In the genomic region with DNA sequence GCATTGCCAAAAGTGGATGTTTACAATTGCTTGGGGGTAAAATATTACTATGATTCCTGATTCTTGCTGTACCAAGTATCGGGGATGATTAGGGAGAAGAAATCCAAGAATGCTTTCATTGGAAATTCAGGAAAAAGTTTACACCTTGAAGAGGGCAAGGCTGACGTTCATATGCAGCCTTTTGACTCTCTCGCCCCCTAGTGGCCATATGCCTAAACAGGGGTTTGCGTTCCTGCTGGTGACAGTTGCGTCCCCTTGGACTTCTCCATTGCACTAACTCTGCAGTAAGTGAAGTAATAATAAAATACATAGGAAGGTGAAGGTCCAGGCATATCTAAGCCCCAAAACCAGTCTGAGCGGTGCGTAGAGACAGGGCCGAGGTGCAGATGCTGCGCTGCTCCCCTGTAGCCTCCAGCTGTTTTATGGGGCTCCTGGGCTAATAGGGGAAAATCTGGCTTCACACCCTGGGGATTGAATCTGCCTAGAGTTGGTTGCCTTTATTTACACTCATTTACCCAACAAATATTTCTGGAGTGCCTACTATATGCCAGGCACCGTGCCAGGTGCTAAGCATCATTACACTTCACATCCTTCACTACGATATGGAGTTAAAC, we compare ENCODE assay signal across 8 cellular contexts. TPM values are rescaled to one million over a fixed set of nuclear protein-coding genes. Genes with fewer than 3 reads are reported as not detected.
DNase-seq lines count a peak whose midpoint lies in the region; ATAC-seq, FAIRE-seq and TF ChIP-seq lines count a peak whose summit lies in the region.

No MANE protein-coding gene starts in this region.

- DNase-seq in A172 (ENCODE audit: low spot score) (peak; percentile 59), GM12892 (ENCODE audit: insufficient read length) (peak; percentile 36), NCI-H2171 (lab: John Stamatoyannopoulos, UW) (peak; percentile 49), memory B cell (ENCODE audit: low spot score in 2 of 2) (peak; percentile 47 to 53)
- DNase-seq in activated CD4-positive, alpha-beta T cell treated with anti-CD3 and anti-CD28 coated beads, Interleukin-2, amount 50 U/mL, for 48 hours, result peak; percentile 70 to 80
- DNase-seq in effector CD8-positive, alpha-beta T cell (lab: John Stamatoyannopoulos, UW), result peak; percentile 32
- peak; percentile 7 to 38 for DNase-seq in stimulated activated CD8-positive, alpha-beta memory T cell treated with anti-CD3 and anti-CD28 coated beads, Interleukin-4, amount 100 ng/mL, for 4 hours (ENCODE audit: low read depth in 2 of 2, low spot score in 1 of 2)

- peaks cover 3% of the 10 kb centered on the region for H3K27me3 Mint-ChIP-seq in memory B cell

- ATAC-seq in HG02943 (IDR thresholded peaks at IDR 0.05; ENCODE audit: low read depth, unreplicated experiment) (peak; percentile 80), memory B cell (ENCODE audit: low read depth) (no peak)

- no peaks in the 10 kb centered on the region for H3K36me3 Mint-ChIP-seq in memory B cell

- no peak for TF ChIP-seq POLR2A in GM12892 (IDR thresholded peaks at IDR 0.05; ENCODE audit: low read depth, low read length)

- peak; percentile 83 for FAIRE-seq in GM12892 (lab: Jason Lieb, UNC)

- no peaks in the 10 kb centered on the region for H3K9me3 Mint-ChIP-seq in memory B cell

- no peaks in the 10 kb centered on the region for H3K4me1 Mint-ChIP-seq in memory B cell

- no peak overlapping the region for H3K4me3 Mint-ChIP-seq in memory B cell

- no peak overlapping the region for H3K27ac Mint-ChIP-seq in memory B cell

RNA-seq across cellular contexts. Expression of a gene that starts 12.4 kb away (rescaled TPM):
- total RNA-seq in A172 (2014; rRNA removed; shearing (Covaris generic)), result 3.8 and 4.7 TPM in 2 replicates
- 10.3 TPM for polyA plus RNA-seq in GM12892 (2012; ENCODE audit: missing spikeins)

Comparison
In these comparisons a context has a peak if more than half of its experiments do, and no peak if none do; other contexts are left out.
1. DNase-seq: peak in every context shown above with its lines; median percentile 75 in activated CD4-positive, alpha-beta T cell treated with anti-CD3 and anti-CD28 coated beads, Interleukin-2, amount 50 U/mL, for 48 hours; 59 in A172; 50 in memory B cell; 49 in NCI-H2171; 36 in GM12892; 32 in effector CD8-positive, alpha-beta T cell; 22 in stimulated activated CD8-positive, alpha-beta memory T cell treated with anti-CD3 and anti-CD28 coated beads, Interleukin-4, amount 100 ng/mL, for 4 hours.